Comparison of ENCODE assay signal across 8 cellular contexts in the genomic region with DNA sequence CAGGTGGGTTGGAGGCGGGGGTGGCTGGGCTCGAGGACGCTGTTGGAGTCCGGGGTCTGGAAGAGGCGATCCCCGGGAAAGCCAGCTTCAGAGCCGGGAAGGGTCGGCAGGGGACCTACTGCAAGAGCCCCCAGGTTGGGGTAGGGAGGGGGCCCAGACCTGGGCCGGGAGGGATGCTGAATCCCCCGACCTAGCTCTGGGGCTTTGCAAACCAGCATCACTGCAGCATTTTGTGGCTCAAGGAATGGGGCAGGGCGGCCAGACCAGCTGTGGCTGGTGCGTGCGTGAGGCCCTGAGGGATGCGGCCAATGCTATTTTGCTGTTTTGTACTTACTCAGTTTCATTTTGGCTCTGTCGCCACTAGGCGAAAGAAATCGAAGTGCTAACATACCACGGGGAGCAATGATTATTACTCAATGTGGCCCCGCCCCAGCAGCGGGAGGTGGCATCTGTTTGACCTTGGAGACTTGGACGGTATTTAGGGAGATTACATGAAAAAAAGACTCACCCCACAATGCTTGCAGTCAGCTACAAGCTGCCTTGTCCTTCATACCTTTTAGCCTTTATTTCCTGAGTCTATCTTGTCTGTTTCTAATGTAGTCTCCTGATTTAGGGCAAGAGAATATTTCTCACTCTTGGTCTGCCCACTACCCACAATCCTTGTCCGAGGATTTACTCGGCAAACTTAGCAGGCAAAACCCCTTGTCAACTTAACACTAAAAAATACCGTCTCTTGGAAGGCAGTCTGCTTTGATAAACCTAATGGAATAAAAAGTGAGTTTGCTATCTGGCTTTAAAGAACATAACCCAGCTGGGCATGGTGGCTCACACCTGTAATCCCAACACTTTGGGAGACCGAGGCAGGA. TPM values are rescaled to one million over a fixed set of nuclear protein-coding genes. Genes with fewer than 3 reads are reported as not detected.
DNase-seq lines count a peak whose midpoint lies in the region; ATAC-seq, FAIRE-seq and TF ChIP-seq lines count a peak whose summit lies in the region.

No MANE protein-coding gene starts in this region.

- peaks cover 8% of the 10 kb centered on the region for H3K27me3 Mint-ChIP-seq in glutamatergic neuron (ENCODE audit: unreplicated experiment)

- H3K79me2 ChIP-seq in GM23248 (ENCODE audit: insufficient read depth) (peaks cover 36% of the 10 kb centered on the region), KMS-11 (ENCODE audit: insufficient read depth, low read depth) (0 out of 2 replicates have a peak, but pooled peaks cover 3% of the 10 kb centered on the region)

- H3K27ac ChIP-seq in GM23248: peak overlapping the region; percentile 93
- H3K27ac ChIP-seq in KMS-11: peak overlapping the region; percentile 75
- peak overlapping the region; percentile 95 to 98 (median 96) for H3K27ac ChIP-seq in pancreas
- peak overlapping the region; percentile 99 for H3K27ac ChIP-seq in vagina

- TF ChIP-seq CTCF in KMS-11 (conservative IDR thresholded peaks at IDR 0.05; ENCODE audit: low read depth, low read length): no peak; the same call in 1 of the 2 replicates
- peak; percentile 48 for TF ChIP-seq CTCF in glutamatergic neuron (IDR thresholded peaks at IDR 0.05; ENCODE audit: partially characterized antibody, unreplicated experiment)
- TF ChIP-seq CTCF in pancreas (IDR thresholded peaks at IDR 0.05): peak in 3 of 4 donors; percentile 15 to 30 (median 22)
- TF ChIP-seq CTCF in vagina (IDR thresholded peaks at IDR 0.05): peak in 2 of 3 experiments; percentile 19 to 40

- H3K9ac ChIP-seq in GM23248: peak overlapping the region; percentile 91
- H3K9ac ChIP-seq in KMS-11: peak overlapping the region; percentile 56; the same call in 1 of the 2 replicates

- H3K36me3 Mint-ChIP-seq in glutamatergic neuron (ENCODE audit: unreplicated experiment): no peaks in the 10 kb centered on the region

- peaks cover 27% of the 10 kb centered on the region for H3K9me3 Mint-ChIP-seq in glutamatergic neuron (ENCODE audit: unreplicated experiment)

- peak overlapping the region; percentile 93 for H3K4me2 ChIP-seq in GM23248 (ENCODE audit: unreplicated experiment)
- H3K4me2 ChIP-seq in KMS-11: peak overlapping the region; percentile 89

- peaks cover 16% of the 10 kb centered on the region for H3K4me1 Mint-ChIP-seq in glutamatergic neuron (ENCODE audit: low read depth, unreplicated experiment)

- H3K36me3 ChIP-seq in GM23248 (ENCODE audit: low read depth) (peaks cover 6% of the 10 kb centered on the region; the same call in 1 of the 2 replicates), KMS-11 (ENCODE audit: insufficient read depth) (no peaks in the 10 kb centered on the region), pancreas (no peaks in the 10 kb centered on the region), vagina (peaks cover 0 to 5% of the 10 kb centered on the region in 2 donors)

- peaks cover 47% of the 10 kb centered on the region for H3F3A ChIP-seq in GM23248 (ENCODE audit: insufficient read depth)

- H3K4me3 Mint-ChIP-seq in glutamatergic neuron (ENCODE audit: unreplicated experiment): peak overlapping the region; percentile 93

- H2AFZ ChIP-seq in GM23248 (peak overlapping the region; percentile 88), KMS-11 (ENCODE audit: low read depth) (peak overlapping the region; percentile 75)

- no peak for FAIRE-seq in pancreas (lab: Jason Lieb, UNC)

- ATAC-seq in pancreas: peak; percentile 60 to 72 (median 67)

- DNase-seq in GF-D8 (lab: John Stamatoyannopoulos, UW) (peak; percentile 57), GM23248 (peak; percentile 96), SK-MEL-5 (ENCODE audit: low read depth, low spot score) (peak; percentile 85), glutamatergic neuron (peak; percentile 77), pancreas (peak in 5 of 6 donors; percentile 82 to 88 (median 85)), vagina (ENCODE audit: extremely low spot score in 2 of 2) (no peak)
- DNase-seq in activated naive CD4-positive, alpha-beta T cell treated with anti-CD3 and anti-CD28 coated beads, Interleukin-2, amount 50 U/mL, for 16 hours: peak; percentile 54

- in situ Hi-C loops in GM23248 (cut with MboI) (no loop called here), SK-MEL-5 (cut with HindIII; ENCODE audit: low pct_unique_long_range_greater_than_20kb, low sequenced_read_pairs) (no loop called here)

- peak overlapping the region; percentile 83 for H3K4me3 ChIP-seq in GM23248
- H3K4me3 ChIP-seq in KMS-11 (IDR thresholded peaks at IDR 0.05; ENCODE audit: insufficient read depth, low read depth, low read length): no peak overlapping the region
- peak overlapping the region; percentile 45 to 69 (median 56) for H3K4me3 ChIP-seq in pancreas
- peak overlapping the region; percentile 75 to 76 for H3K4me3 ChIP-seq in vagina

- 3 to 4% methylated on average over 22 to 24 of the region's 25 CpGs for WGBS in GM23248 (ENCODE audit: low coverage in 1 of 2, low lambda C conversion rate in 2 of 2, missing lambda C conversion rate in 2 of 2), 2 experiments
- WGBS in pancreas, 2 donors: 1 to 2% methylated on average over 24 to 25 of the region's 25 CpGs

- H3K27ac Mint-ChIP-seq in glutamatergic neuron (ENCODE audit: unreplicated experiment): peak overlapping the region; percentile 99

- H3K9me2 ChIP-seq in GM23248 (ENCODE audit: insufficient read depth): no peaks in the 10 kb centered on the region

- H3K9me3 ChIP-seq in GM23248 (ENCODE audit: low read depth): no peaks in the 10 kb centered on the region
- H3K9me3 ChIP-seq in pancreas: no peaks in the 10 kb centered on the region
- no peaks in the 10 kb centered on the region for H3K9me3 ChIP-seq in vagina

- H3K27me3 ChIP-seq in GM23248 (replicated peaks; ENCODE audit: insufficient read depth): no peaks in the 10 kb centered on the region
- no peaks in the 10 kb centered on the region for H3K27me3 ChIP-seq in KMS-11 (ENCODE audit: insufficient read depth, low read depth)
- no peaks in the 10 kb centered on the region for H3K27me3 ChIP-seq in pancreas
- H3K27me3 ChIP-seq in vagina: no peaks in the 10 kb centered on the region

- TF ChIP-seq POLR2A in vagina (IDR thresholded peaks at IDR 0.05): peak in 1 of 2 donors; percentile 21

- no peaks in the 10 kb centered on the region for H4K20me1 ChIP-seq in GM23248 (ENCODE audit: insufficient read depth)
- H4K20me1 ChIP-seq in KMS-11 (ENCODE audit: insufficient read depth): no peaks in the 10 kb centered on the region

- intact Hi-C loops in pancreas (cut with DNase I): loop anchor here in 1 of 3 donors (10.0 kb wide), 1 partner anchor 144 kb away; no protein-coding TSS in a partner anchor
- intact Hi-C loops in vagina (cut with DNase I): loop anchor here (2.0 kb wide), 1 partner anchor 40 kb away; a partner anchor contains a TSS

- H3K4me1 ChIP-seq in GM23248 (ENCODE audit: insufficient read depth): peaks cover 24% of the 10 kb centered on the region
- peaks cover 63% of the 10 kb centered on the region for H3K4me1 ChIP-seq in KMS-11 (ENCODE audit: low read depth, poor library complexity, severe bottlenecking)
- H3K4me1 ChIP-seq in pancreas: peaks cover 5 to 11% (median 7%) of the 10 kb centered on the region in 3 donors
- peaks cover 14% of the 10 kb centered on the region for H3K4me1 ChIP-seq in vagina

RNA-seq across cellular contexts. Expression of a gene that starts 16.2 kb away (rescaled TPM):
- 79.5 and 96.5 TPM in 2 replicates for total RNA-seq in GM23248 (2014; rRNA removed; shearing (Covaris generic))
- 1,542 and 1,564 TPM in 2 replicates for polyA plus RNA-seq in GM23248 (2016; fragmentation: Nextera tagmentation; extraction: Ambion mirVana)
- total RNA-seq in SK-MEL-5 (2014; rRNA removed; shearing (Covaris generic)): 84.7 and 92.2 TPM in 2 replicates
- 925 and 1,406 TPM in 2 replicates for polyA plus RNA-seq in SK-MEL-5 (2015; cell fraction: cytosol; rRNA removed)
- polyA plus RNA-seq in SK-MEL-5 (2015; cell fraction: nucleus; rRNA removed): 91.6 and 136 TPM in 2 replicates
- total RNA-seq in glutamatergic neuron (ENCODE audit: unreplicated experiment): 50.4 TPM
- total RNA-seq in pancreas: 100 to 1,000 TPM; 106 to 752 (median 138) TPM
- polyA plus RNA-seq in pancreas: 100 to 1,000 TPM; 160 to 642 TPM
- 3,606 TPM for total RNA-seq in vagina

RNA-seq across cellular contexts. Expression of a gene that starts 40.1 kb away (rescaled TPM):
- total RNA-seq in GM23248 (2014; rRNA removed; shearing (Covaris generic)): 56.0 TPM in 2 replicates
- polyA plus RNA-seq in GM23248 (2016; fragmentation: Nextera tagmentation; extraction: Ambion mirVana): 28.1 and 28.4 TPM in 2 replicates
- 69.0 and 74.5 TPM in 2 replicates for total RNA-seq in SK-MEL-5 (2014; rRNA removed; shearing (Covaris generic))
- 160 and 195 TPM in 2 replicates for polyA plus RNA-seq in SK-MEL-5 (2015; cell fraction: cytosol; rRNA removed)
- 69.8 and 79.8 TPM in 2 replicates for polyA plus RNA-seq in SK-MEL-5 (2015; cell fraction: nucleus; rRNA removed)
- 650 TPM for total RNA-seq in glutamatergic neuron (ENCODE audit: unreplicated experiment)
- 10 to 100 TPM; 23.3 to 55.7 (median 38.9) TPM for total RNA-seq in pancreas
- polyA plus RNA-seq in pancreas: 10 to 100 TPM; 15.7 to 30.9 TPM
- 73.2 TPM for total RNA-seq in vagina

Comparison
In these comparisons a context has a peak if more than half of its experiments do, and no peak if none do; other contexts are left out.
1. DNase-seq: peak in GF-D8 (single experiment), GM23248 (single experiment), SK-MEL-5 (single experiment), activated naive CD4-positive, alpha-beta T cell treated with anti-CD3 and anti-CD28 coated beads, Interleukin-2, amount 50 U/mL, for 16 hours (single experiment), glutamatergic neuron (single experiment) and pancreas (5 of 6); none in vagina (0 of 2).
2. Peak in every context shown above with its lines, with median percentiles within 50 percentile points of each other: H3K27ac ChIP-seq.